In the genomic region with DNA sequence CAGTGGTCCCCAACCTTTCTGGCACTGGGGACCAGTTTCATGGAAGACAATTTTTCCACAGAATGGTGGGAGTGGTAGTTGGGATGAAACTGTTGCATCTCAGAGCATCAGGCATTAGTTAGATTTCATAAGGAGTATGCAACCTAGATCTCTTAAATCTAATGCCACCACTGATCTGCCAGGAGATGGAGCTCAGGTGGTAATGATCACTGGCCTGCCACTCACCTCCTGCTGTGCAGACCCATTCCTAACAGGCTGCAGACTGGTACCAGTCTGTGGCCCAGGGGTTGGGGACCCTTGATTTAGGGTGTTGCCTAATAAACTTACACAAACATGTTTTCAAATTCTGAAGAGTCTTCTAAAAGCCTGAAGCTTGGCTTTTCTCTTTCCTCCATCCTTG, we compare ENCODE assay signal across 16 cellular contexts.
DNase-seq lines count a peak whose midpoint lies in the region; ATAC-seq and TF ChIP-seq lines count a peak whose summit lies in the region.
"Had no signal": no experiment of that assay in that cellular context is flagged by ENCODE, and none has a peak within 500 bp of the region (broad histone marks: within the 10 kb centered on the region; RNA-seq: fewer than 3 reads in every experiment).

No MANE protein-coding gene starts in this region.

- no peaks in the 10 kb centered on the region for H3K27me3 ChIP-seq in RWPE2 (ENCODE audit: insufficient read depth, poor library complexity, severe bottlenecking)
- H3K27me3 ChIP-seq: BLaER1 had no signal

- ATAC-seq in RWPE2 (ENCODE audit: low read depth) (0 out of 3 replicates have a peak, but pooled peaks have one; percentile 44), HG02588 (IDR thresholded peaks at IDR 0.05; ENCODE audit: unreplicated experiment) (no peak)
- ATAC-seq: GM23338 had no signal

- no peaks in the 10 kb centered on the region for H3K4me1 ChIP-seq in RWPE2 (ENCODE audit: insufficient read depth, poor library complexity, severe bottlenecking)
- H3K4me1 ChIP-seq: BLaER1 had no signal

- DNase-seq in Calu3 (peak; percentile 9), NCI-H69 (lab: John Stamatoyannopoulos, UW) (peak; percentile 43), RWPE2 (ENCODE audit: low spot score) (no peak), epithelial cell of esophagus (ENCODE audit: low read depth) (no peak), DMS153 treated with DMSO at 0.1 percent for 48 hours (lab: John Stamatoyannopoulos, UW; ENCODE audit: unreplicated experiment) (no peak), NCI-H2196 treated with DMSO at 0.1 percent for 48 hours (lab: John Stamatoyannopoulos, UW; ENCODE audit: unreplicated experiment) (no peak)
- DNase-seq: 8988T; CD4-positive, alpha-beta memory T cell; DND-41; EL; H9; KG1 had no signal

- H3K4me3 ChIP-seq in RWPE2 (ENCODE audit: severe bottlenecking) = no peak overlapping the region
- H3K4me3 ChIP-seq in epithelial cell of esophagus (ENCODE audit: low read length) = no peak overlapping the region
- H3K4me3 ChIP-seq: BLaER1, GM23338 had no signal

- H3K27me3 Mint-ChIP-seq in Calu3 (ENCODE audit: unreplicated experiment) = no peaks in the 10 kb centered on the region
- H3K27me3 Mint-ChIP-seq: CD4-positive, alpha-beta memory T cell had no signal

- no peaks in the 10 kb centered on the region for H3K4me1 Mint-ChIP-seq in Calu3 (ENCODE audit: low read depth, unreplicated experiment)
- H3K4me1 Mint-ChIP-seq: CD14-positive monocyte; CD4-positive, alpha-beta memory T cell; GM23338; H9 had no signal

- TF ChIP-seq CTCF in Calu3 (IDR thresholded peaks at IDR 0.05; ENCODE audit: unreplicated experiment) (no peak), RWPE2 (IDR thresholded peaks at IDR 0.05; ENCODE audit: poor library complexity, severe bottlenecking) (no peak), epithelial cell of esophagus (IDR thresholded peaks at IDR 0.05; ENCODE audit: insufficient read depth, low read depth, low read length, missing control alignments) (peak; percentile 7)

- no peaks in the 10 kb centered on the region for H3K9me3 ChIP-seq in RWPE2 (ENCODE audit: severe bottlenecking)
- H3K9me3 ChIP-seq: BLaER1 had no signal

- H3K9me3 Mint-ChIP-seq in Calu3 (ENCODE audit: low read depth, unreplicated experiment) = no peaks in the 10 kb centered on the region
- H3K9me3 Mint-ChIP-seq: GM23338, H9 had no signal

- intact Hi-C loops in Calu3 (cut with micrococcal nuclease; ENCODE audit: unreplicated experiment) = no loop called here

- no peaks in the 10 kb centered on the region for H3K36me3 Mint-ChIP-seq in Calu3 (ENCODE audit: insufficient read depth, unreplicated experiment)
- H3K36me3 Mint-ChIP-seq: CD14-positive monocyte; CD4-positive, alpha-beta memory T cell had no signal

- H3K4me3 Mint-ChIP-seq in Calu3 (ENCODE audit: low read depth, unreplicated experiment) = no peak overlapping the region
- H3K4me3 Mint-ChIP-seq: CD14-positive monocyte, GM23338, H9 had no signal

- no peak overlapping the region for H3K27ac ChIP-seq in RWPE2 (ENCODE audit: poor library complexity, severe bottlenecking)
- H3K27ac ChIP-seq: BLaER1 had no signal

- CTCF ChIA-PET in Calu3 (lab: Charles Lee) = interaction anchor here (1.0 kb wide), 1 partner anchor 12 kb away, joined by 3 read pairs; no protein-coding TSS in a partner anchor

- H3K27ac Mint-ChIP-seq in Calu3 (ENCODE audit: unreplicated experiment) = no peak overlapping the region
- H3K27ac Mint-ChIP-seq: CD4-positive, alpha-beta memory T cell; GM23338; H9 had no signal

- no TSS peak for BruUV-seq in Calu3 (replicated peaks; lab: Mats Ljungman, UMichigan)

- no peaks in the 10 kb centered on the region for H3K36me3 ChIP-seq in RWPE2 (ENCODE audit: low read depth)
- H3K36me3 ChIP-seq: BLaER1 had no signal

Comparison
In these comparisons a context has a peak if more than half of its experiments do, and no peak if none do; other contexts are left out.
1. DNase-seq: peak in Calu3 (single experiment) and NCI-H69 (single experiment); none in RWPE2 (single experiment), epithelial cell of esophagus (single experiment), DMS153 treated with DMSO at 0.1 percent for 48 hours (single experiment) and NCI-H2196 treated with DMSO at 0.1 percent for 48 hours (single experiment).